In the genomic region with DNA sequence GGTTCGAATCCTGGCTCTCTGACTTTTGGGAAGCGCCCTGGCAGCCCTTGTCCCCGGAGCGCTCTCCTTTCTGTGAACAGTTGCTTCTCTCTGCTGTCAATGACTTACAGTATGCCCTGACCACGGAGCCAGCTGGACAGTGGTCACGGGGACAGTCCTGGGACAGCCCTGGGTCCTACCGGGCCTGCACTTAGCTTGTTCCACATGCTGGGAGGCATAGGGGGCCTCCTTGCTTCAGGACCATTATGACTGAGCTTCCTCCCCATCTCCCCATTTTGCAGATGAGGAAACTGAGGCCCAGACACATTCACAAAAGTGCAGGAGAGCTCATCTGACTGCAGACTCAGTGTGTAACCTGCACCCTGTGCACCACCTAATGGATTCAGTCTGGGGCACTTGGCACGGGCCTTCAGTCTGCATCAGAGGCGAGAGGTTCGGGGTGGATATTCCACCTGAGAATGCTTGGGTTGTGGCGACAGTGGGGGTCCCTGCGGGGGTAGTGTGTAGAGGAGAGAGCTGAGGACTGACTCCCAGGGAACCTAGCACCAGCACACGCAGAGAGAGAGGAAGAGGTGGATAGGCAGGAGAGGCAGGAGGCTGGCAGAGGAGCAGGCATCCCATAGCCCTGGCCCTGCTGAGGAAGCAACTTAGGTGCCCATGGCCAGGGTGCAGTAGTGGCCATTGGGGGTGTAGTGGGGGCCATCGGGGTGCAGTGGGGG, we compare ENCODE assay signal across 9 cellular contexts. TPM values are rescaled to one million over a fixed set of nuclear protein-coding genes. Genes with fewer than 3 reads are reported as not detected.
DNase-seq lines count a peak whose midpoint lies in the region; ATAC-seq and TF ChIP-seq lines count a peak whose summit lies in the region.
"Had no signal": no experiment of that assay in that cellular context is flagged by ENCODE, and none has a peak within 500 bp of the region (broad histone marks: within the 10 kb centered on the region; RNA-seq: fewer than 3 reads in every experiment).

No MANE protein-coding gene starts in this region.

- H3K27ac Mint-ChIP-seq in activated T-cell treated with anti-CD3 and anti-CD28 coated beads, Interleukin-2, amount 50 U/mL, for 72 hours, result no peak overlapping the region

- no peaks in the 10 kb centered on the region for H3K4me1 Mint-ChIP-seq in activated T-cell treated with anti-CD3 and anti-CD28 coated beads, Interleukin-2, amount 50 U/mL, for 72 hours (ENCODE audit: low read depth)

- H3K36me3 ChIP-seq in tibial artery, result no peaks in the 10 kb centered on the region

- peaks cover 0 to 2% of the 10 kb centered on the region in 2 donors for H3K9me3 Mint-ChIP-seq in activated T-cell treated with anti-CD3 and anti-CD28 coated beads, Interleukin-2, amount 50 U/mL, for 72 hours

- DNase-seq in activated T-cell treated with anti-CD3 and anti-CD28 coated beads, Interleukin-2, amount 50 U/mL, for 72 hours, result no peak
- no peak for DNase-seq in activated T-cell treated with anti-CD3 and anti-CD28 coated beads for 4 hours
- no peak for DNase-seq in dorsolateral prefrontal cortex
- peak; percentile 63 for DNase-seq in myocyte (ENCODE audit: low read depth)
- DNase-seq in tibial artery, result no peak
- DNase-seq in omental fat pad (ENCODE audit: low spot score), result no peak
- DNase-seq in NCI-H1092 (lab: John Stamatoyannopoulos, UW), result no peak

- no peak for TF ChIP-seq CTCF in dorsolateral prefrontal cortex (IDR thresholded peaks at IDR 0.05 in 54 of 56, conservative IDR thresholded peaks at IDR 0.05 in 2 of 56; ENCODE audit: low read depth in 1 of 56, partially characterized antibody in 56 of 56)
- no peak for TF ChIP-seq CTCF in tibial artery (IDR thresholded peaks at IDR 0.05)
- TF ChIP-seq CTCF in omental fat pad (IDR thresholded peaks at IDR 0.05), result no peak

- H3K27ac ChIP-seq in dorsolateral prefrontal cortex (peak overlapping the region in 50 of 59 donors; percentile 29 to 90 (median 82)), tibial artery (peak overlapping the region; percentile 85 to 86)

- no peaks in the 10 kb centered on the region for H3K36me3 Mint-ChIP-seq in activated T-cell treated with anti-CD3 and anti-CD28 coated beads, Interleukin-2, amount 50 U/mL, for 72 hours (ENCODE audit: insufficient read depth in 2 of 2)

- H3K4me3 ChIP-seq in dorsolateral prefrontal cortex (peak overlapping the region in 58 of 59 donors; percentile 45 to 82 (median 71)), tibial artery (peak overlapping the region; percentile 86 to 99)
- H3K4me3 ChIP-seq: GM12878 had no signal

- peaks cover 29% of the 10 kb centered on the region for H3K27me3 Mint-ChIP-seq in activated T-cell treated with anti-CD3 and anti-CD28 coated beads, Interleukin-2, amount 50 U/mL, for 72 hours (ENCODE audit: low read depth)

- peak overlapping the region; percentile 58 to 68 for H3K4me3 Mint-ChIP-seq in activated T-cell treated with anti-CD3 and anti-CD28 coated beads, Interleukin-2, amount 50 U/mL, for 72 hours

- no peaks in the 10 kb centered on the region for H3K9me3 ChIP-seq in tibial artery

- H3K4me1 ChIP-seq in tibial artery, result peaks cover 0 to 24% (median 18%) of the 10 kb centered on the region in 4 donors

- H3K27me3 ChIP-seq in dorsolateral prefrontal cortex (peaks cover 0 to 36% (median 0%) of the 10 kb centered on the region in 45 donors), tibial artery (no peaks in the 10 kb centered on the region)

- intact Hi-C loops in dorsolateral prefrontal cortex (cut with DNase I) (loop anchor here (5.0 kb wide), 1 partner anchor 45 kb away; no protein-coding TSS in a partner anchor), tibial artery (cut with DNase I; ENCODE audit: low total_unique reads) (loop anchor here (10.0 kb wide), 1 partner anchor 488 kb away; no protein-coding TSS in a partner anchor)

- no peak for ATAC-seq in activated T-cell treated with anti-CD3 and anti-CD28 coated beads, Interleukin-2, amount 50 U/mL, for 72 hours (replicated peaks in 1 of 2)
- no peak for ATAC-seq in GM18907 (IDR thresholded peaks at IDR 0.05; ENCODE audit: unreplicated experiment)
- ATAC-seq in omental fat pad (ENCODE audit: low FRiP score), result no peak
- ATAC-seq: GM12878 had no signal

RNA-seq across cellular contexts. Expression of a gene that starts 1.6 kb away (rescaled TPM):
- total RNA-seq in activated T-cell treated with anti-CD3 and anti-CD28 coated beads, Interleukin-2, amount 50 U/mL, for 72 hours, result under 1 TPM; 0.35 to 0.53 TPM
- total RNA-seq in dorsolateral prefrontal cortex (100 to 1,000 TPM in 4 of 120 experiments, 10 to 100 TPM in 116; 31.7 to 148 (median 56.3) TPM), myocyte (35.1 and 37.6 TPM in 2 replicates), omental fat pad (10 to 100 TPM; 31.3 to 82.3 (median 44.1) TPM)
- 23.1 TPM for polyA plus RNA-seq in myocyte (2012)

Comparison
In these comparisons a context has a peak if more than half of its experiments do, and no peak if none do; other contexts are left out.
1. RNA of a gene that starts 1.6 kb away (total RNA-seq): 31.7 to 148 TPM in dorsolateral prefrontal cortex, 31.3 to 82.3 TPM in omental fat pad and 35.1 to 37.6 TPM in myocyte; 0.35 to 0.53 TPM in activated T-cell treated with anti-CD3 and anti-CD28 coated beads, Interleukin-2, amount 50 U/mL, for 72 hours; every median in the first group is over 10 times any median in the second.